ENCODE assay signal across 10 cellular contexts in genomic region chr20:1299522-1299921, GRCh38. TPM values are rescaled to one million over a fixed set of nuclear protein-coding genes. Genes with fewer than 3 reads are reported as not detected.
DNase-seq lines count a peak whose midpoint lies in the region; ATAC-seq and TF ChIP-seq lines count a peak whose summit lies in the region.
"Had no signal": no experiment of that assay in that cellular context is flagged by ENCODE, and none has a peak within 500 bp of the region (broad histone marks: within the 10 kb centered on the region; RNA-seq: fewer than 3 reads in every experiment).

No MANE protein-coding gene starts in this region.

- H3K27me3 Mint-ChIP-seq in glutamatergic neuron (ENCODE audit: unreplicated experiment) = peaks cover 7% of the 10 kb centered on the region

- no peak overlapping the region for H3K27ac Mint-ChIP-seq in glutamatergic neuron (ENCODE audit: unreplicated experiment)

- no peaks in the 10 kb centered on the region for H3K9me3 ChIP-seq in upper lobe of right lung
- H3K9me3 ChIP-seq: heart left ventricle, SJSA1 had no signal

- H3K4me3 ChIP-seq in upper lobe of right lung = no peak overlapping the region
- H3K4me3 ChIP-seq: heart left ventricle, SJSA1 had no signal

- no peaks in the 10 kb centered on the region for H3K36me3 ChIP-seq in upper lobe of right lung

- intact Hi-C loops in upper lobe of right lung (cut with DNase I) = no loop called here

- DNase-seq in activated gamma-delta T cell treated with anti-CD3 and anti-CD28 coated beads, Interleukin-2, amount 50 U/mL, for 16 hours (ENCODE audit: low read depth) = peak; percentile 17
- no peak for DNase-seq in activated gamma-delta T cell treated with Interleukin-2 at 50 U/mL for 16 hours
- peak; percentile 42 for DNase-seq in activated CD4-positive, alpha-beta T cell treated with anti-CD3 and anti-CD28 coated beads, Interleukin-2, amount 50 U/mL, for 1 hour
- DNase-seq in glutamatergic neuron = no peak
- peak; percentile 61 for DNase-seq in upper lobe of right lung
- DNase-seq in OCI-M1 (lab: John Stamatoyannopoulos, UW) = no peak
- DNase-seq: heart left ventricle had no signal

- no peak overlapping the region for H3K27ac ChIP-seq in upper lobe of right lung
- H3K27ac ChIP-seq: heart left ventricle, SJSA1 had no signal

- H3K9me3 Mint-ChIP-seq in glutamatergic neuron (ENCODE audit: unreplicated experiment) = peaks cover 4% of the 10 kb centered on the region

- TF ChIP-seq CTCF in glutamatergic neuron (IDR thresholded peaks at IDR 0.05; ENCODE audit: partially characterized antibody, unreplicated experiment) = peak; percentile 20
- TF ChIP-seq CTCF in upper lobe of right lung (IDR thresholded peaks at IDR 0.05) = no peak

- no peak overlapping the region for H3K4me3 Mint-ChIP-seq in glutamatergic neuron (ENCODE audit: unreplicated experiment)

- H3K27me3 ChIP-seq in upper lobe of right lung = no peaks in the 10 kb centered on the region
- H3K27me3 ChIP-seq: heart left ventricle, SJSA1 had no signal

- no peaks in the 10 kb centered on the region for H3K4me1 ChIP-seq in upper lobe of right lung

- H3K36me3 Mint-ChIP-seq in glutamatergic neuron (ENCODE audit: unreplicated experiment) = peaks cover 6% of the 10 kb centered on the region

- H3K4me1 Mint-ChIP-seq in glutamatergic neuron (ENCODE audit: low read depth, unreplicated experiment) = no peaks in the 10 kb centered on the region

- peak; percentile 50 for ATAC-seq in upper lobe of right lung
- ATAC-seq in GM21526 (IDR thresholded peaks at IDR 0.05; ENCODE audit: low FRiP score, unreplicated experiment) = no peak
- ATAC-seq in GM21360 (IDR thresholded peaks at IDR 0.05; ENCODE audit: unreplicated experiment) = no peak

RNA-seq across cellular contexts. Expression of gene SDCBP2, which starts 29.4 kb away (rescaled TPM):
- total RNA-seq in glutamatergic neuron (ENCODE audit: unreplicated experiment) (4.0 TPM), upper lobe of right lung (10.9 TPM)

RNA-seq across cellular contexts. Expression of gene SNPH, which starts 33.4 kb away (rescaled TPM):
- total RNA-seq in glutamatergic neuron (ENCODE audit: unreplicated experiment) (34.5 TPM), upper lobe of right lung (4.3 TPM)

Comparison
In these comparisons a context has a peak if more than half of its experiments do, and no peak if none do; other contexts are left out.
1. DNase-seq: peak in activated gamma-delta T cell treated with anti-CD3 and anti-CD28 coated beads, Interleukin-2, amount 50 U/mL, for 16 hours (single experiment), activated CD4-positive, alpha-beta T cell treated with anti-CD3 and anti-CD28 coated beads, Interleukin-2, amount 50 U/mL, for 1 hour (single experiment) and upper lobe of right lung (single experiment); none in activated gamma-delta T cell treated with Interleukin-2 at 50 U/mL for 16 hours (single experiment), glutamatergic neuron (single experiment) and OCI-M1 (single experiment).